ENCODE assay signal across 1 cellular context in genomic region chr6:164478426-164478825, GRCh38.
TF ChIP-seq lines count a peak whose summit lies in the region.

No MANE protein-coding gene starts in this region.

TF ChIP-seq in GM23338, 12 proteins besides CTCF, POLR2A, EP300 and RAD21 (continued from another document):
- no peak for TF ChIP-seq ZNF462 (CRISPR knock-in tag; IDR thresholded peaks at IDR 0.05)
- no peak for TF ChIP-seq STAT1 (IDR thresholded peaks at IDR 0.05; ENCODE audit: unreplicated experiment)
- TF ChIP-seq ZNF331 (CRISPR knock-in tag; IDR thresholded peaks at IDR 0.05; ENCODE audit: low read depth), result no peak
- TF ChIP-seq NANOG (IDR thresholded peaks at IDR 0.05; ENCODE audit: borderline replicate concordance), result peak; percentile 72; the same call in 1 of the 2 replicates
- TF ChIP-seq CREB1 (CRISPR knock-in tag; IDR thresholded peaks at IDR 0.05; ENCODE audit: low read depth), result no peak
